Comparison of ENCODE assay signal across 8 cellular contexts in the genomic region with DNA sequence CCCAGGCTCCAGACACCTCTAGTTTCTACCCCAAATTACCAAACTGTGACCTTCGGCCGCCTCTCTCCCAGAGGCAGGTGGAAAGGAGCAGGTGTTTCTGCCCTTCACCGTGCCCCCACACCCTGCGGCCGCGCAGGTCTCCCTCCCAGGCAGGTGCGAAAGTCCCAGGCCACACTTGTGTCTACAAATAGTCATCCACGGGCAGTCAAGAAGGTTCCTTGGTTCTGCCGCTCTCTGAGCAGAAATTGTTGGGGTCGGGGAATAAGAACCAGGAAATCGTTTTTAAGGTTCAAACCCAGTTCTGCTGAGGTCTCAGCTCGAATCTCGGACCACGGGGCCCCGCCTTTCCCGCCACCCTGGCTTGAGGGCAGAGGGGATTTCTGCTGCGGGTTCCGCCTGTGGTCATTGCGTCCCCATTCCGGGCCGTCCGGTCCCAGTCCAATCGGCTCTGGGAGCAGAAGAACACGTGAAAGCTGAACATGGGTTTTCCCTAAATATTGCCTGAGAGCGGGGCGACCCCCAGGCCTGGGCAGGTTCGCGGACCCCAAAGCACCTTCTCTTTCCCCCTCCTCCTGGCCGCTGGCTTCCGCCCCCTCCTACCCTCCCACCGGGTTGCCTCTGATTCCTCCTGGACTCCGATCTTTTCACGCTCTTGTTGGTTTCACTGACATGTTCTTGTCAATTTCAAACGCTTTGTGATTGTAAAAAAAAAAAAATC. TPM values are rescaled to one million over a fixed set of nuclear protein-coding genes. Genes with fewer than 3 reads are reported as not detected.
DNase-seq lines count a peak whose midpoint lies in the region; ATAC-seq and TF ChIP-seq lines count a peak whose summit lies in the region.

No MANE protein-coding gene starts in this region.

- H3K27me3 Mint-ChIP-seq in CD14-positive monocyte (ENCODE audit: low read depth in 3 of 3) (peaks cover 77 to 93% (median 90%) of the 10 kb centered on the region in 3 donors), nephron progenitor cell (ENCODE audit: low read depth, poor library complexity) (peaks cover 67% of the 10 kb centered on the region)

- no peak for TF ChIP-seq POLR2A in esophagus muscularis mucosa (IDR thresholded peaks at IDR 0.05; ENCODE audit: low read depth)

- no peak for ATAC-seq in HG03196 (IDR thresholded peaks at IDR 0.05; ENCODE audit: unreplicated experiment)
- no peak for ATAC-seq in HG03095 (IDR thresholded peaks at IDR 0.05; ENCODE audit: unreplicated experiment)

- WGBS in esophagus muscularis mucosa, result 3% methylated on average over 33 of the region's 34 CpGs

- H3K27ac Mint-ChIP-seq in CD14-positive monocyte (peak overlapping the region; percentile 74 to 98 (median 95)), nephron progenitor cell (no peak overlapping the region)

- H3K36me3 Mint-ChIP-seq in CD14-positive monocyte (peaks cover 17 to 29% of the 10 kb centered on the region in 2 donors), nephron progenitor cell (ENCODE audit: low read depth) (no peaks in the 10 kb centered on the region)

- TF ChIP-seq CTCF in CD14-positive monocyte (IDR thresholded peaks at IDR 0.05), result no peak
- no peak for TF ChIP-seq CTCF in WI38 (IDR thresholded peaks at IDR 0.05; ENCODE audit: low read depth, low read length)
- no peak for TF ChIP-seq CTCF in esophagus muscularis mucosa (IDR thresholded peaks at IDR 0.05)
- TF ChIP-seq CTCF in nephron progenitor cell (IDR thresholded peaks at IDR 0.05), result no peak

- peaks cover 46% of the 10 kb centered on the region for H3K4me1 Mint-ChIP-seq in CD14-positive monocyte
- peaks cover 52% of the 10 kb centered on the region for H3K4me1 Mint-ChIP-seq in nephron progenitor cell

- H3K27ac ChIP-seq in esophagus muscularis mucosa (replicated peaks in 1 of 4), result peak overlapping the region; percentile 72 to 100 (median 98)

- intact Hi-C loops in CD14-positive monocyte (cut with micrococcal nuclease), result loop anchor here in 1 of 2 donors (5.0 kb wide), 1 partner anchor 65 kb away; no protein-coding TSS in a partner anchor
- intact Hi-C loops in esophagus muscularis mucosa (cut with DNase I), result loop anchor here (5.0 kb wide), 2 partner anchors 40 to 130 kb away; no protein-coding TSS in a partner anchor

- H3K9me3 Mint-ChIP-seq in CD14-positive monocyte, result peaks cover 0 to 31% (median 10%) of the 10 kb centered on the region in 7 donors
- H3K9me3 Mint-ChIP-seq in nephron progenitor cell, result no peaks in the 10 kb centered on the region

- no peak for TF ChIP-seq EP300 in esophagus muscularis mucosa (IDR thresholded peaks at IDR 0.05)

- H3K36me3 ChIP-seq in H7 (replicated peaks; ENCODE audit: control insufficient read depth, insufficient read depth, low read length), result no peaks in the 10 kb centered on the region
- H3K36me3 ChIP-seq in esophagus muscularis mucosa, result no peaks in the 10 kb centered on the region

- H3K4me1 ChIP-seq in esophagus muscularis mucosa, result peaks cover 40 to 56% (median 48%) of the 10 kb centered on the region in 4 donors

- no peaks in the 10 kb centered on the region for H3K9me3 ChIP-seq in esophagus muscularis mucosa

- H3K4me3 Mint-ChIP-seq in CD14-positive monocyte, result peak overlapping the region; percentile 95 to 97
- peak overlapping the region; percentile 86 for H3K4me3 Mint-ChIP-seq in nephron progenitor cell

- H3K27me3 ChIP-seq in H7 (ENCODE audit: control insufficient read depth, insufficient read depth, low read length), result peaks cover 61% of the 10 kb centered on the region
- H3K27me3 ChIP-seq in esophagus muscularis mucosa, result peaks cover 0 to 34% (median 20%) of the 10 kb centered on the region in 4 donors

- DNase-seq in CD14-positive monocyte (ENCODE audit: low spot score) (peak; percentile 69), H7 (peak; percentile 74), esophagus muscularis mucosa (ENCODE audit: extremely low spot score) (no peak), nephron progenitor cell (peak; percentile 28), T1000 (lab: John Stamatoyannopoulos, UW) (no peak)

- H3K4me3 ChIP-seq in H7 (ENCODE audit: insufficient read depth, low read depth, low read length) (peak overlapping the region; percentile 64), WI38 (ENCODE audit: low read depth, low read length) (peak overlapping the region; percentile 64), esophagus muscularis mucosa (peak overlapping the region; percentile 69 to 90 (median 83))

RNA-seq across cellular contexts. Expression of gene ATF3, which starts 1.2 kb away (rescaled TPM):
- 10 to 100 TPM; 10.4 to 13.3 TPM for polyA plus RNA-seq in CD14-positive monocyte
- total RNA-seq in H7 (2014; rRNA removed; shearing (Covaris generic)), result 15.0 and 19.2 TPM in 2 replicates
- total RNA-seq in esophagus muscularis mucosa, result 10 to 100 TPM in 1 of 4 donors, 1 to 10 TPM in 3; 2.9 to 29.7 (median 3.7) TPM

Comparison
In these comparisons a context has a peak if more than half of its experiments do, and no peak if none do; other contexts are left out.
1. DNase-seq: peak in CD14-positive monocyte (single experiment), H7 (single experiment) and nephron progenitor cell (single experiment); none in esophagus muscularis mucosa (single experiment) and T1000 (single experiment).
2. Peak in every context shown above with its lines, with median percentiles within 50 percentile points of each other: H3K4me3 ChIP-seq.